In genomic region chr1:112808861-112809684, GRCh38 we compare ENCODE assay signal across 8 cellular contexts.
DNase-seq lines count a peak whose midpoint lies in the region; ATAC-seq and TF ChIP-seq lines count a peak whose summit lies in the region.

No MANE protein-coding gene starts in this region.

- in situ Hi-C loops in ACHN (cut with HindIII; ENCODE audit: low pct_ligation_motif_present, low pct_unique_long_range_greater_than_20kb, low sequenced_read_pairs) = no loop called here

- H3F3A ChIP-seq in MM.1S (ENCODE audit: insufficient read depth, low read length) = no peaks in the 10 kb centered on the region

- no peaks in the 10 kb centered on the region for H3K9me2 ChIP-seq in MM.1S (replicated peaks; ENCODE audit: insufficient read depth, low read length)

- H3K4me2 ChIP-seq in MM.1S (ENCODE audit: low read depth, low read length) = no peak overlapping the region

- H3K27ac ChIP-seq in MM.1S (ENCODE audit: low read length) = no peak overlapping the region
- no peak overlapping the region for H3K27ac ChIP-seq in adrenal gland

- H3K79me2 ChIP-seq in MM.1S (ENCODE audit: low read length) = no peaks in the 10 kb centered on the region

- TF ChIP-seq CTCF in MM.1S (IDR thresholded peaks at IDR 0.05; ENCODE audit: low read length) = peak; percentile 60
- peak; percentile 54 to 83 (median 67) for TF ChIP-seq CTCF in adrenal gland (IDR thresholded peaks at IDR 0.05)

- H3K36me3 ChIP-seq in MM.1S (replicated peaks; ENCODE audit: insufficient read depth, low read length) (no peaks in the 10 kb centered on the region), adrenal gland (replicated peaks in 1 of 2) (no peaks in the 10 kb centered on the region)

- WGBS in adrenal gland, 4 donors = 20 to 33% (median 24%) methylated on average over 8 of the region's 8 CpGs

- intact Hi-C loops in adrenal gland (cut with DNase I) = loop anchor here in 1 of 2 donors (5.0 kb wide), 1 partner anchor 233 kb away; no protein-coding TSS in a partner anchor
- intact Hi-C loops in left cardiac atrium (cut with DNase I) = loop anchor here in 1 of 2 donors (5.0 kb wide), 1 partner anchor 233 kb away; no protein-coding TSS in a partner anchor

- DNase-seq in ACHN (peak; percentile 64), MM.1S (peak; percentile 23), SW480 (ENCODE audit: low spot score) (peak; percentile 56), adrenal gland (peak; percentile 60 to 84 (median 70)), left cardiac atrium (peak; percentile 79), retina (peak; percentile 88)

- H3K4me3 ChIP-seq in MM.1S (ENCODE audit: low read length) (no peak overlapping the region), adrenal gland (no peak overlapping the region)

- H3K9me3 ChIP-seq in MM.1S (replicated peaks; ENCODE audit: insufficient read depth, low read length) = no peaks in the 10 kb centered on the region
- H3K9me3 ChIP-seq in adrenal gland (replicated peaks in 1 of 3) = no peaks in the 10 kb centered on the region

- H3K4me1 ChIP-seq in MM.1S (ENCODE audit: low read length) (no peaks in the 10 kb centered on the region), adrenal gland (replicated peaks in 1 of 2) (no peaks in the 10 kb centered on the region)

- no peaks in the 10 kb centered on the region for H4K20me1 ChIP-seq in MM.1S (ENCODE audit: insufficient read depth, low read length)

- TF ChIP-seq POLR2A in adrenal gland (IDR thresholded peaks at IDR 0.05) = no peak

- H2AFZ ChIP-seq in MM.1S (ENCODE audit: low read length) = no peak overlapping the region

- H3K27me3 ChIP-seq in MM.1S (replicated peaks; ENCODE audit: insufficient read depth, low read length) = no peaks in the 10 kb centered on the region
- H3K27me3 ChIP-seq in adrenal gland = no peaks in the 10 kb centered on the region

- H3K9ac ChIP-seq in MM.1S (ENCODE audit: low read length) = no peak overlapping the region

- ATAC-seq in GM18511 (IDR thresholded peaks at IDR 0.05; ENCODE audit: unreplicated experiment) (peak; percentile 59), left cardiac atrium (peak; percentile 86 to 94), GM21447 (IDR thresholded peaks at IDR 0.05; ENCODE audit: unreplicated experiment) (no peak)

Comparison
In these comparisons a context has a peak if more than half of its experiments do, and no peak if none do; other contexts are left out.
1. DNase-seq: peak in every context shown above with its lines; median percentile 88 in retina; 79 in left cardiac atrium; 70 in adrenal gland; 64 in ACHN; 56 in SW480; 23 in MM.1S.